19 cellular contexts compared by ENCODE assay signal in genomic region chr2:28055325-28055970, GRCh38.
DNase-seq lines count a peak whose midpoint lies in the region; ATAC-seq and TF ChIP-seq lines count a peak whose summit lies in the region.
"Had no signal": no experiment of that assay in that cellular context is flagged by ENCODE, and none has a peak within 500 bp of the region (broad histone marks: within the 10 kb centered on the region; RNA-seq: fewer than 3 reads in every experiment).

No MANE protein-coding gene starts in this region.

- peak overlapping the region; percentile 11 for H3K4me3 Mint-ChIP-seq in activated T-helper 17 cell treated with anti-CD3 and anti-CD28 coated beads, Interleukin-2, amount 50 U/mL, for 72 hours
- H3K4me3 Mint-ChIP-seq: effector memory CD8-positive, alpha-beta T cell had no signal

- CTCF ChIA-PET in A673 (lab: Charles Lee): no interaction called here

- no TSS peak for BruUV-seq in A673 (replicated peaks; lab: Mats Ljungman, UMichigan)

- H3K36me3 ChIP-seq in A673 (ENCODE audit: insufficient read depth, low read length, poor library complexity, severe bottlenecking): no peaks in the 10 kb centered on the region
- H3K36me3 ChIP-seq: gastroesophageal sphincter, ovary, tibial artery had no signal

- peak; percentile 41 for DNase-seq in ELR (ENCODE audit: low read depth)
- DNase-seq in M059J (ENCODE audit: low read depth): peak; percentile 26
- DNase-seq in fibroblast of the aortic adventitia (ENCODE audit: low read depth): peak; percentile 30
- no peak for DNase-seq in A673 (ENCODE audit: low spot score)
- DNase-seq in NCI-H187 (lab: John Stamatoyannopoulos, UW): no peak
- DNase-seq in midbrain (lab: John Stamatoyannopoulos, UW): no peak
- DNase-seq: central memory CD4-positive, alpha-beta T cell; DMS53; effector memory CD8-positive, alpha-beta T cell; left ventricle myocardium superior; NCI-H748 treated with DMSO at 0.1 percent for 48 hours; ovary; RPMI8226; stimulated activated CD4-positive, alpha-beta T cell treated with anti-CD3 and anti-CD28 coated beads, Interleukin-4, amount 100 ng/mL, for 1 hour; tibial artery had no signal

- no peaks in the 10 kb centered on the region for H3K27me3 ChIP-seq in A673 (replicated peaks; ENCODE audit: insufficient read depth, low read depth, low read length, poor library complexity)
- H3K27me3 ChIP-seq: BLaER1 treated with 17β-estradiol and CSF1 and Interleukin-3, amounts not matched to agents 10 nM and 100 nM; gastroesophageal sphincter; ovary; tibial artery had no signal

- H3K36me3 Mint-ChIP-seq in activated T-helper 17 cell treated with anti-CD3 and anti-CD28 coated beads, Interleukin-2, amount 50 U/mL, for 72 hours (ENCODE audit: low read depth): peaks cover 10% of the 10 kb centered on the region

- H3K4me3 ChIP-seq in fibroblast of the aortic adventitia (ENCODE audit: low read depth, low read length): no peak overlapping the region
- H3K4me3 ChIP-seq in A673 (ENCODE audit: low read depth, low read length, poor library complexity, severe bottlenecking): no peak overlapping the region
- H3K4me3 ChIP-seq: BLaER1 treated with 17β-estradiol and CSF1 and Interleukin-3, amounts not matched to agents 10 nM and 100 nM; gastroesophageal sphincter; ovary; tibial artery had no signal

- H3K9me3 Mint-ChIP-seq in activated T-helper 17 cell treated with anti-CD3 and anti-CD28 coated beads, Interleukin-2, amount 50 U/mL, for 72 hours: no peaks in the 10 kb centered on the region
- H3K9me3 Mint-ChIP-seq: effector memory CD8-positive, alpha-beta T cell had no signal

- peak; percentile 96 for ATAC-seq in activated T-helper 17 cell treated with anti-CD3 and anti-CD28 coated beads, Interleukin-2, amount 50 U/mL, for 72 hours (replicated peaks)
- ATAC-seq: effector memory CD8-positive, alpha-beta T cell; gastroesophageal sphincter; left ventricle myocardium superior had no signal

- TF ChIP-seq CTCF in fibroblast of the aortic adventitia (IDR thresholded peaks at IDR 0.05; ENCODE audit: insufficient read depth, low read length) (no peak), A673 (conservative IDR thresholded peaks at IDR 0.05; ENCODE audit: low read depth, low read length) (no peak)

- intact Hi-C loops in A673 (cut with micrococcal nuclease; ENCODE audit: unreplicated experiment): no loop called here

- no peak overlapping the region for H3K27ac ChIP-seq in A673 (ENCODE audit: low read depth, low read length, poor library complexity, severe bottlenecking)
- H3K27ac ChIP-seq: BLaER1 treated with 17β-estradiol and CSF1 and Interleukin-3, amounts not matched to agents 10 nM and 100 nM; gastroesophageal sphincter; ovary; tibial artery; VCaP had no signal

- H3K9me3 ChIP-seq in A673 (ENCODE audit: low read depth, low read length, poor library complexity, severe bottlenecking): no peaks in the 10 kb centered on the region
- H3K9me3 ChIP-seq: gastroesophageal sphincter, ovary, tibial artery had no signal

- POLR2A ChIA-PET in A673 (lab: Charles Lee; ENCODE audit: low non-redundant PET): no interaction called here

- H3K27ac Mint-ChIP-seq in activated T-helper 17 cell treated with anti-CD3 and anti-CD28 coated beads, Interleukin-2, amount 50 U/mL, for 72 hours: peak overlapping the region; percentile 18
- H3K27ac Mint-ChIP-seq: effector memory CD8-positive, alpha-beta T cell had no signal

- H3K4me1 Mint-ChIP-seq in activated T-helper 17 cell treated with anti-CD3 and anti-CD28 coated beads, Interleukin-2, amount 50 U/mL, for 72 hours: peaks cover 6% of the 10 kb centered on the region

- H3K4me1 ChIP-seq in A673 (ENCODE audit: insufficient read depth, low read length, poor library complexity, severe bottlenecking): peaks cover 5% of the 10 kb centered on the region
- H3K4me1 ChIP-seq: gastroesophageal sphincter, tibial artery had no signal

- H3K27me3 Mint-ChIP-seq in activated T-helper 17 cell treated with anti-CD3 and anti-CD28 coated beads, Interleukin-2, amount 50 U/mL, for 72 hours: no peaks in the 10 kb centered on the region
- H3K27me3 Mint-ChIP-seq: effector memory CD8-positive, alpha-beta T cell had no signal

Comparison
In these comparisons a context has a peak if more than half of its experiments do, and no peak if none do; other contexts are left out.
1. DNase-seq: peak in ELR (single experiment), M059J (single experiment) and fibroblast of the aortic adventitia (single experiment); none in A673 (single experiment), NCI-H187 (0 of 2) and midbrain (single experiment).